In genomic region chr4:62051332-62051731, GRCh38 we compare ENCODE assay signal across 19 cellular contexts.
"Had no signal": no experiment of that assay in that cellular context is flagged by ENCODE, and none has a peak within 500 bp of the region (broad histone marks: within the 10 kb centered on the region; RNA-seq: fewer than 3 reads in every experiment).

No MANE protein-coding gene starts in this region.

- DNase-seq: effector memory CD4-positive, alpha-beta T cell; esophagus squamous epithelium; gastrocnemius medialis; heart right ventricle; hypothalamus; kidney glomerular epithelial cell; mucosa of descending colon; naive thymus-derived CD8-positive, alpha-beta T cell; sigmoid colon; stimulated activated CD4-positive, alpha-beta T cell treated with anti-CD3 and anti-CD28 coated beads, Interleukin-12 subunit alpha, Interleukin-12 subunit beta, amount 100 ng/mL, for 4 hours; stimulated activated naive CD4-positive, alpha-beta T cell; stomach; substantia nigra; transverse colon had no signal

- H3K27ac ChIP-seq: esophagus squamous epithelium, gastrocnemius medialis, heart right ventricle, neutrophil, sigmoid colon, skin epidermis, stomach, thoracic aorta, transverse colon had no signal

- H3K4me1 ChIP-seq: esophagus squamous epithelium, gastrocnemius medialis, heart right ventricle, sigmoid colon, stomach, transverse colon had no signal

- H3K36me3 Mint-ChIP-seq: naive thymus-derived CD8-positive, alpha-beta T cell had no signal

- H3K27me3 ChIP-seq: esophagus squamous epithelium, gastrocnemius medialis, heart right ventricle, neutrophil, sigmoid colon, stomach, transverse colon had no signal

- H3K4me1 Mint-ChIP-seq: naive thymus-derived CD8-positive, alpha-beta T cell had no signal

- H3K4me3 ChIP-seq: esophagus squamous epithelium, gastrocnemius medialis, heart right ventricle, mucosa of descending colon, sigmoid colon, skin epidermis, stomach, thoracic aorta, transverse colon had no signal

- H3K4me3 Mint-ChIP-seq: naive thymus-derived CD8-positive, alpha-beta T cell had no signal

- H3K27ac Mint-ChIP-seq: naive thymus-derived CD8-positive, alpha-beta T cell had no signal

- FAIRE-seq: endometrium, islet of Langerhans had no signal

- ATAC-seq: gastrocnemius medialis; heart right ventricle; mucosa of descending colon; naive thymus-derived CD8-positive, alpha-beta T cell had no signal

- H3K36me3 ChIP-seq: esophagus squamous epithelium, gastrocnemius medialis, heart right ventricle, neutrophil, sigmoid colon, stomach, thoracic aorta, transverse colon had no signal

- H3K9me3 ChIP-seq: esophagus squamous epithelium, gastrocnemius medialis, heart right ventricle, mucosa of descending colon, neutrophil, sigmoid colon, stomach, thoracic aorta, transverse colon had no signal
